11 cellular contexts compared by ENCODE assay signal in the genomic region with DNA sequence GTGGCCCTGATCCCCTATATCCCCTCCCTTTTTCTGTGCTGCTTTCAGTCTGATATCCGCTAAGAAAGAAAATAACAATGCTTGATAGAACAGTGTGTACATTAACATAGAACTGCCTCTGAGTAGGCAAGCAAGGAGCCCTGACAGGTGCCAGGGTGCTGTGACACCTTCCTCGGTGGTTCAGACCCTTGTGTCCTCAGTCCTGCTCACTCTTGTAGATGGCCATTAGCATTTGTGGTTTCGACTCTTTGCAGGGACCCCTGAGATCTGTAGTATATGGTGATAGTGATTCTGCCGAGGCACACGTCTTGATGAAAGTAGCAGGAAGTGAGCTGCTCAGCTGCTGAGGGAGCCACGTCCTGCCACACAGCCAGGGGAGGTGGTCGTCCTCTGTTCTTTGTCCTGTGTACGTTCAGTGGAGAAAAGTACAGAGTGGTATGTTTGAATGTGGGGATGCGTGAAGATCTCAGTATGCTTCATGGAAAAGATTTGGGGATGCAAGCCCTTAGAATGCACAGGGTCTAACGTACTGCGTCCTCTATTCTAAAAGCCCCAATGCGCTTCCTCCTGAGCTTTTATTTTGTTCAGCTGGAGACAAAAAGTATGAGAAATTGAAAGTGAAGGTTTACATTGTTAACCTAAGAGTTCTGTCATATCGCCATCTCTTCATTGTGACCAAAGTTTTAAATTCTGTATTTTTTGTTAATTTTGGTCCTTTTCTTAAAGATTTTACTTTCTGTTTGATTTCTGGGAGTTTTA. TPM values are rescaled to one million over a fixed set of nuclear protein-coding genes. Genes with fewer than 3 reads are reported as not detected.
DNase-seq lines count a peak whose midpoint lies in the region; ATAC-seq lines count a peak whose summit lies in the region.
"Had no signal": no experiment of that assay in that cellular context is flagged by ENCODE, and none has a peak within 500 bp of the region (broad histone marks: within the 10 kb centered on the region; RNA-seq: fewer than 3 reads in every experiment).

No MANE protein-coding gene starts in this region.

- peak; percentile 61 to 69 for DNase-seq in activated T-cell treated with anti-CD3 and anti-CD28 coated beads, Interleukin-2, amount 50 U/mL, for 48 hours
- DNase-seq in NCI-H1105 treated with DMSO at 0.1 percent for 48 hours (lab: John Stamatoyannopoulos, UW) (no peak), hippocampal formation (lab: John Stamatoyannopoulos, UW) (no peak), left lobe of liver (ENCODE audit: low spot score) (no peak), NCI-H146 (lab: John Stamatoyannopoulos, UW) (no peak)
- DNase-seq: aorta, GM23248, NCI-H510A treated with DMSO at 0.1 percent for 48 hours had no signal

- peak overlapping the region in 4 of 7 experiments; percentile 7 to 21 (median 18) for H3K4me3 ChIP-seq in skin epidermis
- H3K4me3 ChIP-seq: GM23248 had no signal

- peak overlapping the region in 13 of 21 experiments; percentile 2 to 89 (median 39) for H3K27ac ChIP-seq in skin epidermis
- H3K27ac ChIP-seq: GM23248 had no signal

- ATAC-seq in GM18873 (IDR thresholded peaks at IDR 0.05; ENCODE audit: low FRiP score, unreplicated experiment), result peak; percentile 55
- ATAC-seq in HG03045 (IDR thresholded peaks at IDR 0.05; ENCODE audit: unreplicated experiment), result peak; percentile 57
- ATAC-seq in left lobe of liver, result no peak

RNA-seq across cellular contexts. Expression of gene PXYLP1, which starts 35.4 kb away (rescaled TPM):
- total RNA-seq in left lobe of liver, result 3.7 TPM

Comparison
In these comparisons a context has a peak if more than half of its experiments do, and no peak if none do; other contexts are left out.
1. DNase-seq: peak in activated T-cell treated with anti-CD3 and anti-CD28 coated beads, Interleukin-2, amount 50 U/mL, for 48 hours (2 of 2); none in NCI-H1105 treated with DMSO at 0.1 percent for 48 hours (single experiment), hippocampal formation (0 of 2), left lobe of liver (single experiment) and NCI-H146 (single experiment).